In the genomic region with DNA sequence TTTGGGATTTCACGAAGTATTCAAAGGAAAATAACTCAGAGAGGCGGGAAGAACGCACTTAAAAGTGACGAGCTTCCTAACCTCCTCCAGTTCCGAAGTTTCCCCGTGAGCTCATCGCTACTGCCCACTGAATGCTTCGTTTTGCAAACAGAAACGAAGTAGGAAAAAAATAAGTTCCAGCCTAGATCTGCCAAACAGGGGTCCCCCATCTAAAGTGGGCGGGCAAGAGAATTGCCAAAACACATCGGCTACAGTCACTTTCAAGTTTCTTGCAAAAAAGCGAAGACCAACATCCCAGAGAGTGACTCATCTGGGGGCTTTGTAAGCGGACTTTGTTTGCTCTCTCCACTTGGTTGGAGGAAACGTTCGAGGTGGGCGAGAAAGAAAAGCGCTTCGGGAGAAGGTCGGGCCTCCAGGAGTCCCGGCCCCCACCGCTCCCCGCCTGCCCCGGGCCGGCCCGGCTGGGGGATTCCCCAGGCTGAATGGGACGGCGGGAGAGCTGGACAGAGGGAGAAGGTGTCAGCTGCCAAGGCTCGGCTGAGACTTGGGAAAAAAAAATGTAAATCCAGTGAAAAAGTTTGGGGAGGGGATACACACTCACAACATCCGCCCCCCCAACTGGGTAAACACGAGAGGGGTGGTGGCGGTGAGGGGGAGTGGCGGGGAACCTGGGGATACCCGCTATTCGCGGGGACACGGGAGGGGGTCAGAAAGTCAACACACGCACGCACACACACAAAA, we compare ENCODE assay signal across 8 cellular contexts. TPM values are rescaled to one million over a fixed set of nuclear protein-coding genes. Genes with fewer than 3 reads are reported as not detected.
DNase-seq lines count a peak whose midpoint lies in the region; ATAC-seq, FAIRE-seq and TF ChIP-seq lines count a peak whose summit lies in the region.

No MANE protein-coding gene starts in this region.

- no peak for TF ChIP-seq EP300 in suprapubic skin (IDR thresholded peaks at IDR 0.05)

- DNase-seq in BE2C: no peak
- peak; percentile 74 for DNase-seq in NB4 (ENCODE audit: low read depth)
- no peak for DNase-seq in activated T-cell treated with anti-CD3 and anti-CD28 coated beads, Interleukin-2, amount 50 U/mL, for 24 hours
- peak; percentile 59 to 71 for DNase-seq in erythroblast (lab: John Stamatoyannopoulos, UW)
- DNase-seq in suprapubic skin (ENCODE audit: low spot score in 2 of 2): no peak
- DNase-seq in D721Med (ENCODE audit: insufficient read length, low spot score): no peak

- H3K4me3 ChIP-seq in BE2C (ENCODE audit: low read depth, low read length) (peak overlapping the region; percentile 87), NB4 (ENCODE audit: low read depth, low read length) (peak overlapping the region; percentile 70), muscle layer of colon (ENCODE audit: low read depth in 1 of 2, low read length in 2 of 2) (peak overlapping the region; percentile 82), suprapubic skin (peak overlapping the region; percentile 94)

- no peaks in the 10 kb centered on the region for H3K9me3 Mint-ChIP-seq in activated T-cell treated with anti-CD3 and anti-CD28 coated beads, Interleukin-2, amount 50 U/mL, for 24 hours

- peaks cover 73% of the 10 kb centered on the region for H3K4me1 Mint-ChIP-seq in activated T-cell treated with anti-CD3 and anti-CD28 coated beads, Interleukin-2, amount 50 U/mL, for 24 hours (ENCODE audit: low read depth)

- FAIRE-seq in D721Med (lab: Jason Lieb, UNC): no peak

- peak overlapping the region; percentile 94 for H3K27ac Mint-ChIP-seq in activated T-cell treated with anti-CD3 and anti-CD28 coated beads, Interleukin-2, amount 50 U/mL, for 24 hours

- H3K27me3 Mint-ChIP-seq in activated T-cell treated with anti-CD3 and anti-CD28 coated beads, Interleukin-2, amount 50 U/mL, for 24 hours: no peaks in the 10 kb centered on the region

- TF ChIP-seq CTCF in BE2C (IDR thresholded peaks at IDR 0.05; ENCODE audit: low read depth, low read length): no peak
- no peak for TF ChIP-seq CTCF in NB4 (IDR thresholded peaks at IDR 0.05; ENCODE audit: low read depth, low read length)
- no peak for TF ChIP-seq CTCF in suprapubic skin (IDR thresholded peaks at IDR 0.05)
- no peak for TF ChIP-seq CTCF in D721Med (IDR thresholded peaks at IDR 0.05; ENCODE audit: insufficient read depth, missing control alignments)

- TF ChIP-seq POLR2A in NB4 (IDR thresholded peaks at IDR 0.05; ENCODE audit: extremely low read depth, insufficient read length) (no peak), erythroblast (IDR thresholded peaks at IDR 0.05; ENCODE audit: low read length) (no peak), suprapubic skin (IDR thresholded peaks at IDR 0.05) (no peak)

- under 1% methylated on average over 38 of the region's 38 CpGs for WGBS in suprapubic skin

- ATAC-seq in GM21423 (IDR thresholded peaks at IDR 0.05; ENCODE audit: unreplicated experiment): peak; percentile 6

- peaks cover 15% of the 10 kb centered on the region for H3K4me1 ChIP-seq in BE2C
- H3K4me1 ChIP-seq in muscle layer of colon (ENCODE audit: insufficient read depth, low read length): peaks cover 50% of the 10 kb centered on the region
- H3K4me1 ChIP-seq in suprapubic skin: peaks cover 62% of the 10 kb centered on the region

- peak overlapping the region; percentile 99 for H3K27ac ChIP-seq in muscle layer of colon (ENCODE audit: low read depth, low read length)
- peak overlapping the region; percentile 96 for H3K27ac ChIP-seq in suprapubic skin

- peaks cover 57% of the 10 kb centered on the region for H3K36me3 Mint-ChIP-seq in activated T-cell treated with anti-CD3 and anti-CD28 coated beads, Interleukin-2, amount 50 U/mL, for 24 hours (ENCODE audit: low read depth)

- peak overlapping the region; percentile 93 for H3K9ac ChIP-seq in muscle layer of colon (ENCODE audit: low read length)

- H3K9me3 ChIP-seq in BE2C (no peaks in the 10 kb centered on the region), muscle layer of colon (ENCODE audit: low read length) (no peaks in the 10 kb centered on the region), suprapubic skin (no peaks in the 10 kb centered on the region)

- H3K36me3 ChIP-seq in BE2C: peaks cover 7% of the 10 kb centered on the region
- H3K36me3 ChIP-seq in muscle layer of colon (ENCODE audit: insufficient read depth, low read length): no peaks in the 10 kb centered on the region
- peaks cover 9% of the 10 kb centered on the region for H3K36me3 ChIP-seq in suprapubic skin

- H3K27me3 ChIP-seq in BE2C (no peaks in the 10 kb centered on the region), muscle layer of colon (ENCODE audit: control insufficient read depth in 1 of 2, insufficient read depth in 2 of 2, low read length in 2 of 2) (no peaks in the 10 kb centered on the region), suprapubic skin (no peaks in the 10 kb centered on the region)

- H3K4me3 Mint-ChIP-seq in activated T-cell treated with anti-CD3 and anti-CD28 coated beads, Interleukin-2, amount 50 U/mL, for 24 hours: peak overlapping the region; percentile 85

RNA-seq across cellular contexts. Expression of a gene that starts 1.0 kb away (rescaled TPM):
- polyA plus RNA-seq in BE2C (2012; ENCODE audit: insufficient read depth, insufficient read length, low read depth): 58.5 TPM
- 10 to 100 TPM; 45.3 to 76.0 (median 63.7) TPM for total RNA-seq in suprapubic skin

RNA-seq across cellular contexts. Expression of a gene that starts 20.0 kb away (rescaled TPM):
- 266 TPM for polyA plus RNA-seq in BE2C (2012; ENCODE audit: insufficient read depth, insufficient read length, low read depth)
- 100 to 1,000 TPM; 108 to 172 (median 125) TPM for total RNA-seq in suprapubic skin

RNA-seq across cellular contexts. Expression of a gene that starts 31.8 kb away (rescaled TPM):
- polyA plus RNA-seq in BE2C (2012; ENCODE audit: insufficient read depth, insufficient read length, low read depth): 19.9 TPM
- 10 to 100 TPM in 2 of 4 donors, 1 to 10 TPM in 2; 5.1 to 34.2 (median 12.8) TPM for total RNA-seq in suprapubic skin

Comparison
In these comparisons a context has a peak if more than half of its experiments do, and no peak if none do; other contexts are left out.
1. DNase-seq: peak in NB4 (single experiment) and erythroblast (2 of 2); none in BE2C (single experiment), activated T-cell treated with anti-CD3 and anti-CD28 coated beads, Interleukin-2, amount 50 U/mL, for 24 hours (single experiment), suprapubic skin (0 of 2) and D721Med (single experiment).
2. Peak in every context shown above with its lines, with median percentiles within 50 percentile points of each other: H3K4me3 ChIP-seq.